34 cellular contexts compared by ENCODE assay signal in the genomic region with DNA sequence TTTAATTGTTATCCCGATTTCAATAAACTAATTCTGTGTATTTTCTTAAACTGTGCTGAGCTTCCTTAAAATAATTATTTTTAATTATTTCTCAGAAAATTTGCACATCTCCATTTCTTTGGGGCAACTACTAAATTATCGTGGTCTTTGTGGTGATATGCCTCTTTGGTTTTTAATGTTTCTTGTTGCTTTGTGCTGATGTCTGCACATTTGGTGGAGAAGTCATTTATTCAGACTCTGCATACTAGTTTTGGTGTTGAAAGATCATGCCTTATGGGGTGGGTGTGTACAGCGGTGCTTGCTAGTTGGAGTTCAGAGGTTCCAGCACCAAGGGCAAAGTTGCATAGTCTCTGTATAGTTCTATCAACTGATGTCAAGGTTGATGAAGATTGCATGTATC.
"Had no signal": no experiment of that assay in that cellular context is flagged by ENCODE, and none has a peak within 500 bp of the region (broad histone marks: within the 10 kb centered on the region; RNA-seq: fewer than 3 reads in every experiment).

No MANE protein-coding gene starts in this region.

- DNase-seq: Karpas-422, Kasumi-1, MG63, MM.1S, MV-4-11, NCI-H1048, NCI-H1092, NCI-H1092 treated with DMSO at 0.1 percent for 48 hours, NCI-H1105, NCI-H1105 treated with DMSO at 0.1 percent for 48 hours, NCI-H1417, NCI-H1417 treated with DMSO at 0.1 percent for 48 hours, NCI-H1436, NCI-H1436 treated with DMSO at 0.1 percent for 48 hours, NCI-H146, NCI-H1694, NCI-H1694 treated with DMSO at 0.1 percent for 48 hours, NCI-H187, NCI-H187 treated with DMSO at 0.1 percent for 48 hours, NCI-H1930, NCI-H2029, NCI-H2029 treated with DMSO at 0.1 percent for 48 hours, NCI-H2081, NCI-H2081 treated with DMSO at 0.1 percent for 48 hours, NCI-H2107, NCI-H2171, NCI-H2171 treated with DMSO at 0.1 percent for 48 hours, NCI-H2227 treated with DMSO at 0.1 percent for 48 hours, NCI-H226, NCI-H345, NCI-H446, NCI-H446 treated with DMSO at 0.1 percent for 48 hours, NCI-H510A, NCI-H510A treated with DMSO at 0.1 percent for 48 hours had no signal

- H3K27me3 ChIP-seq: MG63 had no signal

- H3K9me3 ChIP-seq: MG63 had no signal

- H3K4me3 ChIP-seq: MG63 had no signal

- H3K36me3 ChIP-seq: MG63 had no signal
